In the genomic region with DNA sequence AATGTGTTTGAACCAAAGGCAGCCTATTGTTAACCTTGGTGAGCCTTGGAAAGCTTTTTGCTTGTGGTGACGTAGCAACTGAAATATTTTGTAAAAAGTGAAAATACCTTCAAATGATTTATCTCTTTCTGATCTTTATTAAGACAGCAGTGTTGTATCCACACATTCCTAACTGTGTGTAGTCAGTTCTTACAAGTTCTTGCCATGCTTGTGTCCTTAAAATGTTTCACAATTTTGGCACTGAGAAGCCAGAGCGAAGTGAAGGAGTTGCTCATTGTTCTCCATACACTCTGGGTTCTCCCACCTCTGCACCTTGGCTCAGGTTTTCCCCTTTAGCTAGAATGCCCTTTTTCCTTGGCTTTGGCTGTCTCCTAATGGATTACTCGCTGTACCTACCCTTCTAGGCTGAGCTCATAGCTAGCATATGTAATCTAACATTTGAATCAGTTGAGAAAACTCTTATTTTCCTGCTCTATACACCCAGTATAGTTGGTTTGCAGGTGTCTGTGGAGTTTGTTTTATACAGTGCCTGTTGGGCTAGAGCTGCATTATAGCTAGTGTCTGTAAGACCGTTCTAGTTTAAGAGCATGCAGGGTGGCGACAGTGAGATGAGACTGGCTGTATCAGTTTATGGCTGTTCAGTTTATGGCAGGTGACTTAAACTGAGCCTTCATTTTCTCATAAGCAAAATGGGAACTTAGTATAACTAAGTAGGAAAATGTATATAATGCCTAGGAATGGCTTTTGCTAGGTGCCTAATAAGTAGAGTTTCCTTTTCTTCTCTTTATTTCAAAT, we compare ENCODE assay signal across 16 cellular contexts. TPM values are rescaled to one million over a fixed set of nuclear protein-coding genes. Genes with fewer than 3 reads are reported as not detected.
DNase-seq lines count a peak whose midpoint lies in the region; ATAC-seq and TF ChIP-seq lines count a peak whose summit lies in the region.
"Had no signal": no experiment of that assay in that cellular context is flagged by ENCODE, and none has a peak within 500 bp of the region (broad histone marks: within the 10 kb centered on the region; RNA-seq: fewer than 3 reads in every experiment).

No MANE protein-coding gene starts in this region.

- H3K9ac ChIP-seq in Karpas-422 (ENCODE audit: low read length) = no peak overlapping the region

- no peaks in the 10 kb centered on the region for H3K36me3 ChIP-seq in gastrocnemius medialis
- no peaks in the 10 kb centered on the region for H3K36me3 ChIP-seq in Karpas-422 (ENCODE audit: insufficient read depth, low read length)
- H3K36me3 ChIP-seq: BE2C had no signal

- in situ Hi-C loops in gastrocnemius medialis (cut with MboI; ENCODE audit: low sequenced_read_pairs in 4 of 4) = no loop called here

- H3K36me3 Mint-ChIP-seq in HFFc6 (ENCODE audit: low read depth) = no peaks in the 10 kb centered on the region; the same call in 1 of the 2 replicates
- peaks cover 5% of the 10 kb centered on the region for H3K36me3 Mint-ChIP-seq in nephron progenitor cell (ENCODE audit: low read depth)

- no peaks in the 10 kb centered on the region for H3K9me2 ChIP-seq in Karpas-422 (replicated peaks; ENCODE audit: insufficient read depth, low read length)

- TF ChIP-seq CTCF in HFFc6 (IDR thresholded peaks at IDR 0.05) = no peak
- no peak for TF ChIP-seq CTCF in fibroblast of mammary gland (conservative IDR thresholded peaks at IDR 0.05; ENCODE audit: control insufficient read depth, insufficient read depth, low read depth, low read length)
- TF ChIP-seq CTCF in nephron progenitor cell (IDR thresholded peaks at IDR 0.05) = no peak
- TF ChIP-seq CTCF in gastrocnemius medialis (IDR thresholded peaks at IDR 0.05 in 4 of 5, conservative IDR thresholded peaks at IDR 0.05 in 1 of 5) = no peak

- intact Hi-C loops in gastrocnemius medialis (cut with DNase I; ENCODE audit: low total_unique reads) = no loop called here

- no peaks in the 10 kb centered on the region for H4K20me1 ChIP-seq in Karpas-422 (ENCODE audit: insufficient read depth, low read depth, low read length)

- H3K4me3 ChIP-seq in fibroblast of mammary gland (ENCODE audit: control insufficient read depth, low read depth, low read length) = no peak overlapping the region
- H3K4me3 ChIP-seq in gastrocnemius medialis = no peak overlapping the region
- H3K4me3 ChIP-seq in Karpas-422 (ENCODE audit: low read length) = no peak overlapping the region
- H3K4me3 ChIP-seq: A549 had no signal

- H3K27ac ChIP-seq in gastrocnemius medialis = no peak overlapping the region
- H3K27ac ChIP-seq in Karpas-422 (ENCODE audit: low read length) = no peak overlapping the region
- H3K27ac ChIP-seq: A549 had no signal

- no peak overlapping the region for H3K4me3 Mint-ChIP-seq in HFFc6
- H3K4me3 Mint-ChIP-seq in nephron progenitor cell = no peak overlapping the region

- no peak overlapping the region for H3K4me2 ChIP-seq in Karpas-422 (ENCODE audit: low read depth, low read length, poor library complexity, severe bottlenecking)
- H3K4me2 ChIP-seq: A549 had no signal

- no peak for TF ChIP-seq POLR2A in gastrocnemius medialis (IDR thresholded peaks at IDR 0.05)

- DNase-seq in EH (ENCODE audit: low read depth) (peak; percentile 16), HFFc6 (peak; percentile 61), fibroblast of mammary gland (ENCODE audit: low read depth) (peak; percentile 40), nephron progenitor cell (no peak), gastrocnemius medialis (no peak), Karpas-422 (no peak)
- DNase-seq: BE2C, H7, KBM-7, NCI-H1105, NCI-H2081 treated with DMSO at 0.1 percent for 48 hours, NCI-H446 treated with DMSO at 0.1 percent for 48 hours, NCI-H526 treated with DMSO at 0.1 percent for 48 hours, Right ventricle myocardium superior had no signal

- H3K9me3 ChIP-seq in gastrocnemius medialis = no peaks in the 10 kb centered on the region
- no peaks in the 10 kb centered on the region for H3K9me3 ChIP-seq in Karpas-422 (ENCODE audit: low read length)
- H3K9me3 ChIP-seq: A549, BE2C had no signal

- H3K79me2 ChIP-seq in Karpas-422 (ENCODE audit: low read length) = no peaks in the 10 kb centered on the region

- ATAC-seq in GM19023 (IDR thresholded peaks at IDR 0.05; ENCODE audit: unreplicated experiment) (no peak), gastrocnemius medialis (no peak)
- ATAC-seq: A549 had no signal

- no peak overlapping the region; the same call in 1 of the 2 replicates for H3K27ac Mint-ChIP-seq in HFFc6
- peak overlapping the region; percentile 77 for H3K27ac Mint-ChIP-seq in nephron progenitor cell

- no peaks in the 10 kb centered on the region for H3K27me3 ChIP-seq in gastrocnemius medialis
- no peaks in the 10 kb centered on the region for H3K27me3 ChIP-seq in Karpas-422 (ENCODE audit: low read length)
- H3K27me3 ChIP-seq: BE2C had no signal

- H2AFZ ChIP-seq in Karpas-422 (ENCODE audit: low read length) = no peak overlapping the region

- peaks cover 71% of the 10 kb centered on the region for H3K4me1 Mint-ChIP-seq in HFFc6 (ENCODE audit: low read depth)
- peaks cover 42% of the 10 kb centered on the region for H3K4me1 Mint-ChIP-seq in nephron progenitor cell

- H3K27me3 Mint-ChIP-seq in HFFc6 (ENCODE audit: insufficient read depth) = no peaks in the 10 kb centered on the region; the same call in 1 of the 2 replicates
- no peaks in the 10 kb centered on the region for H3K27me3 Mint-ChIP-seq in nephron progenitor cell (ENCODE audit: low read depth, poor library complexity)

- H3K9me3 Mint-ChIP-seq in HFFc6 = no peaks in the 10 kb centered on the region
- no peaks in the 10 kb centered on the region for H3K9me3 Mint-ChIP-seq in nephron progenitor cell

- H3K4me1 ChIP-seq in gastrocnemius medialis = peaks cover 26 to 45% of the 10 kb centered on the region in 2 donors
- H3K4me1 ChIP-seq in Karpas-422 (ENCODE audit: low read length) = no peaks in the 10 kb centered on the region
- H3K4me1 ChIP-seq: BE2C had no signal

RNA-seq across cellular contexts. Expression of a gene that starts 45.5 kb away (rescaled TPM):
- total RNA-seq in HFFc6 (2021; fragmentation: NEBNext Ultra II Directional; extraction: Animal tissue kit (Norgen Biotek cat#: 25700)) = 10 to 100 TPM; 13.7 to 20.9 (median 16.0) TPM
- total RNA-seq in gastrocnemius medialis = 10 to 100 TPM in 2 of 4 donors, 1 to 10 TPM in 2; 6.7 to 17.2 (median 11.5) TPM
- total RNA-seq in Karpas-422 (2014; rRNA removed; shearing (Covaris generic); ENCODE audit: low replicate concordance) = 2.8 and 3.2 TPM in 2 replicates

Comparison
In these comparisons a context has a peak if more than half of its experiments do, and no peak if none do; other contexts are left out.
1. DNase-seq: peak in EH (single experiment), HFFc6 (single experiment) and fibroblast of mammary gland (single experiment); none in nephron progenitor cell (single experiment), gastrocnemius medialis (0 of 2) and Karpas-422 (single experiment).